Comparison of ENCODE assay signal across 8 cellular contexts in genomic region chr5:149828161-149829011, GRCh38.
DNase-seq lines count a peak whose midpoint lies in the region; ATAC-seq and TF ChIP-seq lines count a peak whose summit lies in the region.

No MANE protein-coding gene starts in this region.

- H3K27me3 ChIP-seq in HCT116 (ENCODE audit: insufficient read depth, low read length): no peaks in the 10 kb centered on the region

- intact Hi-C loops in HCT116 (cut with micrococcal nuclease) (loop anchor here (1.0 kb wide), 2 partner anchors 161 to 192 kb away; no protein-coding TSS in a partner anchor), left cardiac atrium (cut with DNase I) (loop anchor here (1.0 to 5.0 kb wide), 6 partner anchors 66 to 529 kb away; partner anchors contain the start of genes PPARGC1B (in 2 of the 2) and TCOF1 (in 1 of the 2))

- peak; percentile 97 for TF ChIP-seq RAD21 in HCT116 (IDR thresholded peaks at IDR 0.05; ENCODE audit: low read depth)

- no peaks in the 10 kb centered on the region for H3K79me2 ChIP-seq in HCT116 (ENCODE audit: insufficient read depth, low read length)

- TF ChIP-seq POLR2A in HCT116 (IDR thresholded peaks at IDR 0.05; ENCODE audit: borderline replicate concordance, extremely low read depth, insufficient read depth, insufficient read length): no peak

- peak; percentile 82 for DNase-seq in GF-D8 (lab: John Stamatoyannopoulos, UW)
- DNase-seq in HCT116 (ENCODE audit: low read depth, low spot score): peak; percentile 77
- peak; percentile 54 for DNase-seq in NCI-H1105 treated with DMSO at 0.1 percent for 48 hours (lab: John Stamatoyannopoulos, UW)
- peak; percentile 86 for DNase-seq in SW480 (ENCODE audit: low spot score)
- peak; percentile 85 for DNase-seq in activated naive CD8-positive, alpha-beta T cell treated with anti-CD3 and anti-CD28 coated beads, Interleukin-2, amount 50 U/mL, for 24 hours
- peak; percentile 88 for DNase-seq in left cardiac atrium
- peak; percentile 80 for DNase-seq in putamen (ENCODE audit: low spot score)
- no peak for DNase-seq in mesenteric fat pad (ENCODE audit: low spot score)

- no peak overlapping the region for H3K4me3 Mint-ChIP-seq in activated naive CD8-positive, alpha-beta T cell treated with anti-CD3 and anti-CD28 coated beads, Interleukin-2, amount 50 U/mL, for 24 hours

- peaks cover 4% of the 10 kb centered on the region for H3K36me3 Mint-ChIP-seq in activated naive CD8-positive, alpha-beta T cell treated with anti-CD3 and anti-CD28 coated beads, Interleukin-2, amount 50 U/mL, for 24 hours (ENCODE audit: low read depth)

- H3K9me3 ChIP-seq in HCT116 (ENCODE audit: control insufficient read depth in 1 of 2, insufficient read depth in 1 of 2, low read depth in 1 of 2, low read length in 2 of 2): no peaks in the 10 kb centered on the region

- no TSS peak for BruUV-seq in HCT116 (replicated peaks; lab: Mats Ljungman, UMichigan)

- no peak overlapping the region for H3K27ac Mint-ChIP-seq in activated naive CD8-positive, alpha-beta T cell treated with anti-CD3 and anti-CD28 coated beads, Interleukin-2, amount 50 U/mL, for 24 hours

- H3K4me1 Mint-ChIP-seq in activated naive CD8-positive, alpha-beta T cell treated with anti-CD3 and anti-CD28 coated beads, Interleukin-2, amount 50 U/mL, for 24 hours: peaks cover 8% of the 10 kb centered on the region

- no peaks in the 10 kb centered on the region for H3K36me3 ChIP-seq in HCT116 (ENCODE audit: control insufficient read depth in 1 of 2, insufficient read depth in 2 of 2, low read length in 2 of 2)

- CTCF ChIA-PET in HCT116 (lab: Charles Lee): interaction anchor here (0.6 to 7.0 kb wide), 16 partner anchors 9 to 246 kb away, joined by 3 to 54 read pairs (median 5); no protein-coding TSS in a partner anchor

- no peak overlapping the region for H3K4me3 ChIP-seq in HCT116 (replicated peaks in 1 of 2; ENCODE audit: low read depth in 1 of 2, low read length in 2 of 2)

- no peak overlapping the region for H3K27ac ChIP-seq in HCT116 (ENCODE audit: low read depth, low read length)

- peak; percentile 79 to 95 (median 91) for TF ChIP-seq CTCF in HCT116 (IDR thresholded peaks at IDR 0.05 in 2 of 3, conservative IDR thresholded peaks at IDR 0.05 in 1 of 3; ENCODE audit: borderline replicate concordance in 1 of 3, insufficient read depth in 1 of 3, low read depth in 2 of 3, low read length in 2 of 3)

- RAD21 ChIA-PET in HCT116 (lab: Charles Lee; ENCODE audit: low non-redundant PET in 1 of 2, low total read pairs in 2 of 2, uncharacterized antibody in 2 of 2, unreplicated experiment in 2 of 2): interaction anchor here (1.5 to 1.8 kb wide), 2 partner anchors 160 to 191 kb away, joined by 6 to 7 read pairs; no protein-coding TSS in a partner anchor

- peaks cover 0 to under 1% of the 10 kb centered on the region in 2 experiments; a peak in 1 of 4 replicates for H3K4me1 ChIP-seq in HCT116 (ENCODE audit: control insufficient read depth in 1 of 2, insufficient read depth in 2 of 2, low read length in 2 of 2)

- no peak overlapping the region for H3K9ac ChIP-seq in HCT116 (ENCODE audit: low read length)

- H3K4me2 ChIP-seq in HCT116 (ENCODE audit: low read length): no peak overlapping the region

- ATAC-seq in HCT116 (peak; percentile 92), left cardiac atrium (peak; percentile 69 to 73)
- peak; percentile 38 for ATAC-seq in activated naive CD8-positive, alpha-beta T cell treated with anti-CD3 and anti-CD28 coated beads, Interleukin-2, amount 50 U/mL, for 24 hours

- H3K9me3 Mint-ChIP-seq in activated naive CD8-positive, alpha-beta T cell treated with anti-CD3 and anti-CD28 coated beads, Interleukin-2, amount 50 U/mL, for 24 hours: no peaks in the 10 kb centered on the region

- H4K20me1 ChIP-seq in HCT116 (ENCODE audit: insufficient read depth): no peaks in the 10 kb centered on the region

- POLR2A ChIA-PET in HCT116 (lab: Charles Lee): interaction anchor here (0.7 kb wide), 1 partner anchor 132 kb away, joined by 3 read pairs; the partner anchor contains the start of gene SLC26A2

- H2AFZ ChIP-seq in HCT116 (ENCODE audit: low read depth, low read length, poor library complexity, severe bottlenecking): no peak overlapping the region

- H3K9me2 ChIP-seq in HCT116 (ENCODE audit: insufficient read depth): no peaks in the 10 kb centered on the region

- H3K27me3 Mint-ChIP-seq in activated naive CD8-positive, alpha-beta T cell treated with anti-CD3 and anti-CD28 coated beads, Interleukin-2, amount 50 U/mL, for 24 hours: no peaks in the 10 kb centered on the region

TF ChIP-seq in HCT116, 20 proteins besides CTCF, POLR2A, EP300 and RAD21:
- TF ChIP-seq CEBPB (IDR thresholded peaks at IDR 0.05; ENCODE audit: low read depth) (no peak), YY1 (IDR thresholded peaks at IDR 0.05; ENCODE audit: extremely low read depth, insufficient replicate concordance, low read depth, low read length) (peak; percentile 51)

Comparison
In these comparisons a context has a peak if more than half of its experiments do, and no peak if none do; other contexts are left out.
1. ATAC-seq: peak in every context shown above with its lines; median percentile 92 in HCT116; 71 in left cardiac atrium; 38 in activated naive CD8-positive, alpha-beta T cell treated with anti-CD3 and anti-CD28 coated beads, Interleukin-2, amount 50 U/mL, for 24 hours.